In genomic region chr1:27528701-27529637, GRCh38 we compare ENCODE assay signal across 1 cellular context.
A peak's percentile ranks its signal among the peaks of the same experiment; 100 is the strongest.
TF ChIP-seq lines count a peak whose summit lies in the region.

No MANE protein-coding gene starts in this region.

TF ChIP-seq in K562, 482 proteins besides CTCF, POLR2A, EP300 and RAD21 (continued from another document):
- TF ChIP-seq ZHX1 (conservative IDR thresholded peaks at IDR 0.05; ENCODE audit: low read length) (no peak), SMARCE1 (IDR thresholded peaks at IDR 0.05) (peak; percentile 72), RBBP5 (IDR thresholded peaks at IDR 0.05; ENCODE audit: borderline replicate concordance, insufficient read depth, low read length, poor library complexity, severe bottlenecking) (peak; percentile 18), IFI16 (CRISPR knock-in tag; IDR thresholded peaks at IDR 0.05) (no peak), SRSF9 (IDR thresholded peaks at IDR 0.05; ENCODE audit: borderline replicate concordance, low read depth, low read length) (no peak), ARID1B (IDR thresholded peaks at IDR 0.05) (peak; percentile 56), DACH1 (IDR thresholded peaks at IDR 0.05; ENCODE audit: partially characterized antibody) (peak; percentile 89), ZSCAN29 (IDR thresholded peaks at IDR 0.05) (0 out of 2 replicates have a peak, but pooled peaks have one; percentile 26), ATF1 (CRISPR knock-in tag; IDR thresholded peaks at IDR 0.05) (no peak), ATF1 (tag; IDR thresholded peaks at IDR 0.05) (peak; percentile 70), DIDO1 (tag; IDR thresholded peaks at IDR 0.05; ENCODE audit: low read depth) (peak; percentile 7; the same call in 1 of the 2 replicates), RAD51 (IDR thresholded peaks at IDR 0.05; ENCODE audit: borderline replicate concordance, low read depth) (peak; percentile 97), ZNF592 (IDR thresholded peaks at IDR 0.05) (peak; percentile 89), CLOCK (CRISPR knock-in tag; IDR thresholded peaks at IDR 0.05; ENCODE audit: borderline replicate concordance) (peak; percentile 95), THRAP3 (IDR thresholded peaks at IDR 0.05; ENCODE audit: borderline replicate concordance) (no peak), POLR2B (IDR thresholded peaks at IDR 0.05; ENCODE audit: low read depth, partially characterized antibody) (peak; percentile 39), PHB2 (IDR thresholded peaks at IDR 0.05; ENCODE audit: low read depth) (0 out of 2 replicates have a peak, but pooled peaks have one; percentile 9), USF2 (CRISPR knock-in tag; IDR thresholded peaks at IDR 0.05) (peak; percentile 87), ZZZ3 (IDR thresholded peaks at IDR 0.05) (no peak)
